ENCODE assay signal across 1 cellular context in the genomic region with DNA sequence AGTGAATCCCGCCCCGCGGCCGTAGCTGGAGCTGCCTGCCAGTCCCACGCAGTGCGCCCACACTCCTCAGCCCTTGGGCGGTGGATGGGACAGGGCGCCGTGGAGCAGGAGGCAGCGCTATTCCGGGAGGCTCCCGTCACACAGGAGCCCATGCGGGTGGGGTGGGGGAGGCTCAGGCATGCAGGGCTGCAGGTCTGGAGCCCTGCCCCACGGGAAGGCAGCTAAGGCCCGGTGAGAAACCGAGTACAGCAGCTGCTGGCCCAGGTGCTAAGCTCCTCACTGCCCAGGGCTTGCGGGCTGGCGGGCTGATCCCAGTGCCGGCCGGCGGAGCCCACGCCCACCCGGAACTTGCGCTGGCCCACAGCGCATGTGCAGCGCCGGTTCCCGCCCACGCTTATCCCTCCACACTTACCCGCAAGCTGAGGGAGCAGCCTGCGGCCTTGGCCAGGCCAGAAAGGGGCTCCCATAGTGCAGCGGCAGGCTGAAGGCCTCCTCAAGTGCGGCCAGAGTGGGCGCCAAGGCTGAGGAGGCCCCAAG.
TF ChIP-seq lines count a peak whose summit lies in the region.

No MANE protein-coding gene starts in this region.

TF ChIP-seq in GM23338, 12 proteins besides CTCF, POLR2A, EP300 and RAD21 (continued from another document):
- TF ChIP-seq, protein P1, sequence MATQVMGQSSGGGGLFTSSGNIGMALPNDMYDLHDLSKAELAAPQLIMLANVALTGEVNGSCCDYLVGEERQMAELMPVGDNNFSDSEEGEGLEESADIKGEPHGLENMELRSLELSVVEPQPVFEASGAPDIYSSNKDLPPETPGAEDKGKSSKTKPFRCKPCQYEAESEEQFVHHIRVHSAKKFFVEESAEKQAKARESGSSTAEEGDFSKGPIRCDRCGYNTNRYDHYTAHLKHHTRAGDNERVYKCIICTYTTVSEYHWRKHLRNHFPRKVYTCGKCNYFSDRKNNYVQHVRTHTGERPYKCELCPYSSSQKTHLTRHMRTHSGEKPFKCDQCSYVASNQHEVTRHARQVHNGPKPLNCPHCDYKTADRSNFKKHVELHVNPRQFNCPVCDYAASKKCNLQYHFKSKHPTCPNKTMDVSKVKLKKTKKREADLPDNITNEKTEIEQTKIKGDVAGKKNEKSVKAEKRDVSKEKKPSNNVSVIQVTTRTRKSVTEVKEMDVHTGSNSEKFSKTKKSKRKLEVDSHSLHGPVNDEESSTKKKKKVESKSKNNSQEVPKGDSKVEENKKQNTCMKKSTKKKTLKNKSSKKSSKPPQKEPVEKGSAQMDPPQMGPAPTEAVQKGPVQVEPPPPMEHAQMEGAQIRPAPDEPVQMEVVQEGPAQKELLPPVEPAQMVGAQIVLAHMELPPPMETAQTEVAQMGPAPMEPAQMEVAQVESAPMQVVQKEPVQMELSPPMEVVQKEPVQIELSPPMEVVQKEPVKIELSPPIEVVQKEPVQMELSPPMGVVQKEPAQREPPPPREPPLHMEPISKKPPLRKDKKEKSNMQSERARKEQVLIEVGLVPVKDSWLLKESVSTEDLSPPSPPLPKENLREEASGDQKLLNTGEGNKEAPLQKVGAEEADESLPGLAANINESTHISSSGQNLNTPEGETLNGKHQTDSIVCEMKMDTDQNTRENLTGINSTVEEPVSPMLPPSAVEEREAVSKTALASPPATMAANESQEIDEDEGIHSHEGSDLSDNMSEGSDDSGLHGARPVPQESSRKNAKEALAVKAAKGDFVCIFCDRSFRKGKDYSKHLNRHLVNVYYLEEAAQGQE (IDR thresholded peaks at IDR 0.05; ENCODE audit: unreplicated experiment): no peak
- TF ChIP-seq EZH2 (IDR thresholded peaks at IDR 0.05; ENCODE audit: low read depth, unreplicated experiment) (no peak), STAT1 (IDR thresholded peaks at IDR 0.05; ENCODE audit: unreplicated experiment) (no peak), NANOG (IDR thresholded peaks at IDR 0.05; ENCODE audit: borderline replicate concordance) (no peak), CREB1 (CRISPR knock-in tag; IDR thresholded peaks at IDR 0.05; ENCODE audit: low read depth) (no peak), ZNF331 (CRISPR knock-in tag; IDR thresholded peaks at IDR 0.05; ENCODE audit: low read depth) (no peak)
- TF ChIP-seq, protein P2, sequence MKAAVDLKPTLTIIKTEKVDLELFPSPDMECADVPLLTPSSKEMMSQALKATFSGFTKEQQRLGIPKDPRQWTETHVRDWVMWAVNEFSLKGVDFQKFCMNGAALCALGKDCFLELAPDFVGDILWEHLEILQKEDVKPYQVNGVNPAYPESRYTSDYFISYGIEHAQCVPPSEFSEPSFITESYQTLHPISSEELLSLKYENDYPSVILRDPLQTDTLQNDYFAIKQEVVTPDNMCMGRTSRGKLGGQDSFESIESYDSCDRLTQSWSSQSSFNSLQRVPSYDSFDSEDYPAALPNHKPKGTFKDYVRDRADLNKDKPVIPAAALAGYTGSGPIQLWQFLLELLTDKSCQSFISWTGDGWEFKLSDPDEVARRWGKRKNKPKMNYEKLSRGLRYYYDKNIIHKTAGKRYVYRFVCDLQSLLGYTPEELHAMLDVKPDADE (IDR thresholded peaks at IDR 0.05): no peak
